In genomic region chrX:150647331-150647730, GRCh38 we compare ENCODE assay signal across 36 cellular contexts.
"Had no signal": no experiment of that assay in that cellular context is flagged by ENCODE, and none has a peak within 500 bp of the region (broad histone marks: within the 10 kb centered on the region; RNA-seq: fewer than 3 reads in every experiment).

No MANE protein-coding gene starts in this region.

- H3K27ac Mint-ChIP-seq: activated CD4-positive, alpha-beta memory T cell treated with anti-CD3 and anti-CD28 coated beads, Interleukin-2, amount 10 ng/mL, durations not matched to agents 7 days and 5 days; activated CD8-positive, alpha-beta memory T cell treated with anti-CD3 and anti-CD28 coated beads, Interleukin-2, amount 10 ng/mL, durations not matched to agents 7 days and 5 days; activated naive CD4-positive, alpha-beta T cell treated with anti-CD3 and anti-CD28 coated beads, Interleukin-2, amount 10 ng/mL, durations not matched to agents 7 days and 5 days; activated naive CD8-positive, alpha-beta T cell; activated naive CD8-positive, alpha-beta T cell treated with anti-CD3 and anti-CD28 coated beads, Interleukin-2, amount 50 U/mL, for 24 hours; T-cell had no signal

- H3K27me3 Mint-ChIP-seq: activated CD4-positive, alpha-beta memory T cell treated with anti-CD3 and anti-CD28 coated beads, Interleukin-2, amount 10 ng/mL, durations not matched to agents 7 days and 5 days; activated CD8-positive, alpha-beta memory T cell treated with anti-CD3 and anti-CD28 coated beads, Interleukin-2, amount 10 ng/mL, durations not matched to agents 7 days and 5 days; activated naive CD4-positive, alpha-beta T cell treated with anti-CD3 and anti-CD28 coated beads, Interleukin-2, amount 10 ng/mL, durations not matched to agents 7 days and 5 days; activated naive CD8-positive, alpha-beta T cell; activated naive CD8-positive, alpha-beta T cell treated with anti-CD3 and anti-CD28 coated beads, Interleukin-2, amount 50 U/mL, for 24 hours had no signal

- H3K4me3 ChIP-seq: cardiac muscle cell, Peyer's patch, SJSA1 had no signal

- H3K4me1 Mint-ChIP-seq: activated CD8-positive, alpha-beta memory T cell treated with anti-CD3 and anti-CD28 coated beads, Interleukin-2, amount 10 ng/mL, durations not matched to agents 7 days and 5 days had no signal

- H3K4me1 ChIP-seq: Peyer's patch, SJSA1 had no signal

- H3K9me3 ChIP-seq: Peyer's patch, SJSA1 had no signal

- DNase-seq: activated CD4-positive, alpha-beta memory T cell treated with anti-CD3 and anti-CD28 coated beads, Interleukin-2, amount 10 ng/mL, durations not matched to agents 7 days and 5 days; activated CD4-positive, alpha-beta T cell treated with anti-CD3 and anti-CD28 coated beads for 1 hour; activated CD4-positive, alpha-beta T cell treated with anti-CD3 and anti-CD28 coated beads for 48 hours; activated CD4-positive, CD25-positive, alpha-beta regulatory T cell; activated CD8-positive, alpha-beta memory T cell treated with anti-CD3 and anti-CD28 coated beads for 24 hours; activated CD8-positive, alpha-beta memory T cell treated with anti-CD3 and anti-CD28 coated beads, Interleukin-2, amount 10 ng/mL, durations not matched to agents 7 days and 5 days; activated CD8-positive, alpha-beta memory T cell treated with anti-CD3 and anti-CD28 coated beads, Interleukin-2, amount 50 U/mL, for 48 hours; activated effector memory CD4-positive, alpha-beta T cell treated with Interleukin-2 at 50 U/mL for 16 hours; activated naive CD4-positive, alpha-beta T cell treated with anti-CD3 and anti-CD28 coated beads, Interleukin-2, amount 10 ng/mL, durations not matched to agents 7 days and 5 days; activated naive CD8-positive, alpha-beta T cell treated with anti-CD3 and anti-CD28 coated beads, Interleukin-2, amount 50 U/mL, for 24 hours; activated T-cell treated with anti-CD3 and anti-CD28 coated beads, Interleukin-2, amount 50 U/mL, for 48 hours; anterior cingulate cortex; brain microvascular endothelial cell; Karpas-422; KBM-7; NCI-H1105; NCI-H1417 treated with DMSO at 0.1 percent for 48 hours; NCI-H1930; NCI-H2081 treated with DMSO at 0.1 percent for 48 hours; NCI-H2171; NCI-H510A; NCI-H526; NCI-H748 treated with DMSO at 0.1 percent for 48 hours; NK-92 treated with Interleukin-12 subunit alpha and Interleukin-12 subunit beta, amount 100 ng/mL, for 24 hours; PC-3; Peyer's patch; RPMI8226; SHP77 treated with DMSO at 0.1 percent for 48 hours; T-cell; T-helper 2 cell; T-helper 9 cell had no signal

- H3K27me3 ChIP-seq: brain microvascular endothelial cell, cardiac muscle cell, Peyer's patch, SJSA1 had no signal

- H3K9me3 Mint-ChIP-seq: activated CD4-positive, alpha-beta memory T cell treated with anti-CD3 and anti-CD28 coated beads, Interleukin-2, amount 10 ng/mL, durations not matched to agents 7 days and 5 days; activated naive CD4-positive, alpha-beta T cell treated with anti-CD3 and anti-CD28 coated beads, Interleukin-2, amount 10 ng/mL, durations not matched to agents 7 days and 5 days; activated naive CD8-positive, alpha-beta T cell treated with anti-CD3 and anti-CD28 coated beads, Interleukin-2, amount 50 U/mL, for 24 hours; T-cell had no signal

- ATAC-seq: activated CD8-positive, alpha-beta memory T cell treated with anti-CD3 and anti-CD28 coated beads, Interleukin-2, amount 10 ng/mL, durations not matched to agents 7 days and 5 days; activated naive CD8-positive, alpha-beta T cell treated with anti-CD3 and anti-CD28 coated beads, Interleukin-2, amount 50 U/mL, for 24 hours; PC-3; SK-N-SH treated with all-trans-retinoic acid at 6 μM for 48 hours; T-cell had no signal

- H3K36me3 ChIP-seq: brain microvascular endothelial cell, cardiac muscle cell, SJSA1 had no signal

- H3K4me3 Mint-ChIP-seq: activated CD4-positive, alpha-beta memory T cell treated with anti-CD3 and anti-CD28 coated beads, Interleukin-2, amount 10 ng/mL, durations not matched to agents 7 days and 5 days; activated CD8-positive, alpha-beta memory T cell treated with anti-CD3 and anti-CD28 coated beads, Interleukin-2, amount 10 ng/mL, durations not matched to agents 7 days and 5 days; activated naive CD4-positive, alpha-beta T cell treated with anti-CD3 and anti-CD28 coated beads, Interleukin-2, amount 10 ng/mL, durations not matched to agents 7 days and 5 days; activated naive CD8-positive, alpha-beta T cell; activated naive CD8-positive, alpha-beta T cell treated with anti-CD3 and anti-CD28 coated beads, Interleukin-2, amount 50 U/mL, for 24 hours; T-cell had no signal

- H3K27ac ChIP-seq: brain microvascular endothelial cell, cardiac muscle cell, Peyer's patch, SJSA1, VCaP had no signal
